In the genomic region with DNA sequence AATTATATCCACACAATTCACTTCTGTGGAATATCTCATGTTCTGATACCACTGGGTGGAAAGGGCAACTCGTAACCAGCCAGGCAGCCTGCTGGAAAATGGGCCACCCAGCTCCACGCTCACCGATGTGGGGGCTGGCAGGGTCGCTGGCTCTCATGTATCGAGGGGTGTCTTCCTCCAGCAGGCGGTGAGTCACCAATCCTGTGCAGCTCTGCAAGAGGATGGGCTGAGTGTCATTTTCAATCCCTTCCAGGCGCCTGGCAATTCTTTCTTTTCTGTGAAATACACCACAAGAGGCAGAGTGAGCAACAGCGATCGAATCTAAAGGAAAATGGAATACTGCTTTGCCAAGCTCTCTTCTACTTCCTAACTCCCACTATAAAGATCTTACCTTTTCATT, we compare ENCODE assay signal across 1 cellular context.
TF ChIP-seq lines count a peak whose summit lies in the region.

No MANE protein-coding gene starts in this region.

TF ChIP-seq in GM23338, 12 proteins besides CTCF, POLR2A, EP300 and RAD21 (continued from another document):
- TF ChIP-seq, protein P1, sequence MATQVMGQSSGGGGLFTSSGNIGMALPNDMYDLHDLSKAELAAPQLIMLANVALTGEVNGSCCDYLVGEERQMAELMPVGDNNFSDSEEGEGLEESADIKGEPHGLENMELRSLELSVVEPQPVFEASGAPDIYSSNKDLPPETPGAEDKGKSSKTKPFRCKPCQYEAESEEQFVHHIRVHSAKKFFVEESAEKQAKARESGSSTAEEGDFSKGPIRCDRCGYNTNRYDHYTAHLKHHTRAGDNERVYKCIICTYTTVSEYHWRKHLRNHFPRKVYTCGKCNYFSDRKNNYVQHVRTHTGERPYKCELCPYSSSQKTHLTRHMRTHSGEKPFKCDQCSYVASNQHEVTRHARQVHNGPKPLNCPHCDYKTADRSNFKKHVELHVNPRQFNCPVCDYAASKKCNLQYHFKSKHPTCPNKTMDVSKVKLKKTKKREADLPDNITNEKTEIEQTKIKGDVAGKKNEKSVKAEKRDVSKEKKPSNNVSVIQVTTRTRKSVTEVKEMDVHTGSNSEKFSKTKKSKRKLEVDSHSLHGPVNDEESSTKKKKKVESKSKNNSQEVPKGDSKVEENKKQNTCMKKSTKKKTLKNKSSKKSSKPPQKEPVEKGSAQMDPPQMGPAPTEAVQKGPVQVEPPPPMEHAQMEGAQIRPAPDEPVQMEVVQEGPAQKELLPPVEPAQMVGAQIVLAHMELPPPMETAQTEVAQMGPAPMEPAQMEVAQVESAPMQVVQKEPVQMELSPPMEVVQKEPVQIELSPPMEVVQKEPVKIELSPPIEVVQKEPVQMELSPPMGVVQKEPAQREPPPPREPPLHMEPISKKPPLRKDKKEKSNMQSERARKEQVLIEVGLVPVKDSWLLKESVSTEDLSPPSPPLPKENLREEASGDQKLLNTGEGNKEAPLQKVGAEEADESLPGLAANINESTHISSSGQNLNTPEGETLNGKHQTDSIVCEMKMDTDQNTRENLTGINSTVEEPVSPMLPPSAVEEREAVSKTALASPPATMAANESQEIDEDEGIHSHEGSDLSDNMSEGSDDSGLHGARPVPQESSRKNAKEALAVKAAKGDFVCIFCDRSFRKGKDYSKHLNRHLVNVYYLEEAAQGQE (IDR thresholded peaks at IDR 0.05; ENCODE audit: unreplicated experiment) = no peak
- no peak for TF ChIP-seq EZH2phosphoT487 (IDR thresholded peaks at IDR 0.05; ENCODE audit: unreplicated experiment)
